8 cellular contexts compared by ENCODE assay signal in genomic region chr1:230642263-230642959, GRCh38. TPM values are rescaled to one million over a fixed set of nuclear protein-coding genes. Genes with fewer than 3 reads are reported as not detected.
A peak's percentile ranks its signal among the peaks of the same experiment; 100 is the strongest.
DNase-seq lines count a peak whose midpoint lies in the region; ATAC-seq and TF ChIP-seq lines count a peak whose summit lies in the region.

Gene COG2 (plus strand): TSS chr1:230642481. CDS start chr1:230642607, 126 bp downstream.

- DNase-seq in NCI-H146 treated with DMSO at 0.1 percent for 48 hours (lab: John Stamatoyannopoulos, UW; ENCODE audit: unreplicated experiment), result peak; percentile 82
- DNase-seq in T-helper 17 cell, result peak; percentile 91 to 99 (median 96)
- DNase-seq in right atrium auricular region (ENCODE audit: low spot score), result peak; percentile 91
- DNase-seq in putamen (ENCODE audit: low spot score), result peak; percentile 94
- DNase-seq in vagina (ENCODE audit: extremely low spot score in 2 of 2), result peak in 1 of 2 donors; percentile 89

- H3K27ac ChIP-seq in angular gyrus (ENCODE audit: low read depth, low read length) (peak within 1 kb of the TSS; percentile 84), right atrium auricular region (peak within 1 kb of the TSS; percentile 79 to 80), vagina (peak within 1 kb of the TSS; percentile 66)

- TF ChIP-seq CTCF in right atrium auricular region (IDR thresholded peaks at IDR 0.05) (peak; percentile 100), vagina (IDR thresholded peaks at IDR 0.05) (peak; percentile 97 to 99 (median 99))

- H3K4me1 ChIP-seq in right atrium auricular region (peaks cover 0 to 36% of the 10 kb centered on the region in 2 donors), vagina (peaks cover 34% of the 10 kb centered on the region)

- H3K4me3 ChIP-seq in right atrium auricular region (peak within 1 kb of the TSS; percentile 68 to 75), vagina (peak within 1 kb of the TSS; percentile 62 to 92)

- peaks cover 40% of the 10 kb centered on the region for H3K4me1 Mint-ChIP-seq in T-helper 17 cell

- peak within 1 kb of the TSS; percentile 91 for H3K27ac Mint-ChIP-seq in T-helper 17 cell

- H3K36me3 Mint-ChIP-seq in T-helper 17 cell (ENCODE audit: low read depth), result peaks cover 19% of the 10 kb centered on the region

- peaks cover 31% of the 10 kb centered on the region for H3K27me3 Mint-ChIP-seq in T-helper 17 cell

- H3K9me3 ChIP-seq in T-helper 17 cell (ENCODE audit: control insufficient read depth, low read length, poor library complexity, severe bottlenecking), result no peaks in the 10 kb centered on the region
- H3K9me3 ChIP-seq in right atrium auricular region, result no peaks in the 10 kb centered on the region
- H3K9me3 ChIP-seq in vagina, result no peaks in the 10 kb centered on the region

- peak within 1 kb of the TSS; percentile 97 for H3K4me3 Mint-ChIP-seq in T-helper 17 cell

- ATAC-seq in HG02884 (IDR thresholded peaks at IDR 0.05; ENCODE audit: unreplicated experiment), result peak; percentile 92
- peak; percentile 94 for ATAC-seq in T-helper 17 cell

- intact Hi-C loops in vagina (cut with DNase I), result loop anchor here (5.0 kb wide), 1 partner anchor 130 kb away; no protein-coding TSS in a partner anchor

- H3K27me3 ChIP-seq in right atrium auricular region (no peaks in the 10 kb centered on the region), vagina (no peaks in the 10 kb centered on the region)

- H3K36me3 ChIP-seq in right atrium auricular region, result no peaks in the 10 kb centered on the region
- H3K36me3 ChIP-seq in vagina, result no peaks in the 10 kb centered on the region

- peak; percentile 84 for TF ChIP-seq POLR2A in GM15510 (IDR thresholded peaks at IDR 0.05; ENCODE audit: borderline replicate concordance, extremely low read depth, insufficient read length)
- peak in 1 of 2 donors; percentile 17 for TF ChIP-seq POLR2A in vagina (IDR thresholded peaks at IDR 0.05)

RNA-seq across cellular contexts. Expression of gene COG2, which starts in this region (rescaled TPM):
- 10 to 100 TPM; 20.6 to 22.7 TPM for total RNA-seq in T-helper 17 cell
- total RNA-seq in right atrium auricular region, result 10 to 100 TPM; 27.6 to 34.7 TPM
- total RNA-seq in vagina, result 20.4 TPM
